9 cellular contexts compared by ENCODE assay signal in genomic region chr19:45809643-45810159, GRCh38. TPM values are rescaled to one million over a fixed set of nuclear protein-coding genes. Genes with fewer than 3 reads are reported as not detected.
DNase-seq lines count a peak whose midpoint lies in the region; ATAC-seq and TF ChIP-seq lines count a peak whose summit lies in the region.
"Had no signal": no experiment of that assay in that cellular context is flagged by ENCODE, and none has a peak within 500 bp of the region (broad histone marks: within the 10 kb centered on the region; RNA-seq: fewer than 3 reads in every experiment).

No MANE protein-coding gene starts in this region.

- intact Hi-C loops in heart right ventricle (cut with DNase I), result loop anchor here in 2 of 10 donors (10.0 kb wide), 2 partner anchors 75 to 205 kb away; partner anchors contain the start of gene IRF2BP1 (in 1 of the 2)

- no peak overlapping the region for H3K4me3 ChIP-seq in AG10803 (ENCODE audit: low read length)
- no peak overlapping the region for H3K4me3 ChIP-seq in heart right ventricle
- H3K4me3 ChIP-seq: skin epidermis had no signal

- H3K27me3 ChIP-seq in foreskin keratinocyte (no peaks in the 10 kb centered on the region), heart right ventricle (peaks cover 0 to 37% (median 0%) of the 10 kb centered on the region in 7 donors)

- no peak for ATAC-seq in foreskin keratinocyte
- ATAC-seq in GM18867 (IDR thresholded peaks at IDR 0.05; ENCODE audit: unreplicated experiment), result no peak
- ATAC-seq in heart right ventricle, result no peak

- H3K4me1 ChIP-seq in foreskin keratinocyte (peaks cover 7% of the 10 kb centered on the region), heart right ventricle (peaks cover 0 to 5% (median under 1%) of the 10 kb centered on the region in 9 donors)

- DNase-seq in AG10803 (ENCODE audit: low read depth), result peak; percentile 75
- peak; percentile 43 for DNase-seq in H4 (ENCODE audit: low spot score)
- peak; percentile 79 for DNase-seq in RPMI7951 (ENCODE audit: low read depth)
- peak in 1 of 2 donors; percentile 64 for DNase-seq in foreskin keratinocyte
- DNase-seq in nucleus accumbens (lab: John Stamatoyannopoulos, UW), result no peak
- no peak for DNase-seq in cerebellar cortex (ENCODE audit: low spot score)
- DNase-seq in heart right ventricle, result no peak

- 55 to 71% methylated on average over 7 of the region's 7 CpGs for WGBS in heart right ventricle, 2 donors

- TF ChIP-seq CTCF in AG10803 (conservative IDR thresholded peaks at IDR 0.05; ENCODE audit: low read length) (no peak), foreskin keratinocyte (conservative IDR thresholded peaks at IDR 0.05) (no peak), heart right ventricle (IDR thresholded peaks at IDR 0.05) (no peak)

- H3K9me3 ChIP-seq in heart right ventricle, result peaks cover 0 to 3% (median 0%) of the 10 kb centered on the region in 11 donors

- H3K27ac ChIP-seq in foreskin keratinocyte, result peak overlapping the region; percentile 32
- H3K27ac ChIP-seq in heart right ventricle, result no peak overlapping the region

- H3K36me3 ChIP-seq in heart right ventricle, result no peaks in the 10 kb centered on the region

RNA-seq across cellular contexts. Expression of gene RSPH6A, which starts 5.4 kb away (rescaled TPM):
- total RNA-seq in H4 (2014; rRNA removed; shearing (Covaris generic)), result not detected in 2 replicates
- not detected in 2 replicates for total RNA-seq in RPMI7951 (2014; rRNA removed; shearing (Covaris generic))
- total RNA-seq in foreskin keratinocyte, result 0.24 TPM in 1 of 2 replicates, not detected in the other
- 0.08 TPM in 1 of 2 replicates, not detected in the other for polyA plus RNA-seq in foreskin keratinocyte
- under 1 TPM in 2 of 10 donors, not detected in 8; 0.09 to 0.15 TPM for total RNA-seq in heart right ventricle
- not detected for polyA plus RNA-seq in heart right ventricle

RNA-seq across cellular contexts. Expression of gene DMWD, which starts 17.1 kb away (rescaled TPM):
- total RNA-seq in H4 (2014; rRNA removed; shearing (Covaris generic)), result 5.9 and 7.8 TPM in 2 replicates
- total RNA-seq in RPMI7951 (2014; rRNA removed; shearing (Covaris generic)), result 14.2 and 20.6 TPM in 2 replicates
- total RNA-seq in foreskin keratinocyte, result 39.8 TPM in 2 replicates
- 26.4 and 27.7 TPM in 2 replicates for polyA plus RNA-seq in foreskin keratinocyte
- 10 to 100 TPM; 54.2 to 78.1 (median 69.3) TPM for total RNA-seq in heart right ventricle
- polyA plus RNA-seq in heart right ventricle, result 10 to 100 TPM; 44.6 to 58.9 TPM

RNA-seq across cellular contexts. Expression of gene DMPK, which starts 27.4 kb away (rescaled TPM):
- 1.6 and 2.2 TPM in 2 replicates for total RNA-seq in H4 (2014; rRNA removed; shearing (Covaris generic))
- 9.3 and 11.1 TPM in 2 replicates for total RNA-seq in RPMI7951 (2014; rRNA removed; shearing (Covaris generic))
- total RNA-seq in foreskin keratinocyte (7.4 and 8.4 TPM in 2 replicates), heart right ventricle (100 to 1,000 TPM; 220 to 377 (median 296) TPM)
- polyA plus RNA-seq in foreskin keratinocyte (8.0 and 9.8 TPM in 2 replicates), heart right ventricle (100 to 1,000 TPM; 377 to 439 TPM)

RNA-seq across cellular contexts. Expression of gene SIX5, which starts 40.6 kb away (rescaled TPM):
- 2.9 and 3.2 TPM in 2 replicates for total RNA-seq in H4 (2014; rRNA removed; shearing (Covaris generic))
- 5.6 and 6.4 TPM in 2 replicates for total RNA-seq in RPMI7951 (2014; rRNA removed; shearing (Covaris generic))
- total RNA-seq in foreskin keratinocyte, result 5.4 and 7.8 TPM in 2 replicates
- polyA plus RNA-seq in foreskin keratinocyte, result 8.1 and 10.6 TPM in 2 replicates
- 10 to 100 TPM; 16.8 to 24.5 (median 21.3) TPM for total RNA-seq in heart right ventricle
- 10 to 100 TPM; 15.5 to 29.3 TPM for polyA plus RNA-seq in heart right ventricle

RNA-seq across cellular contexts. Expression of gene SYMPK, which starts 53.2 kb away (rescaled TPM):
- 13.2 and 17.7 TPM in 2 replicates for total RNA-seq in H4 (2014; rRNA removed; shearing (Covaris generic))
- total RNA-seq in RPMI7951 (2014; rRNA removed; shearing (Covaris generic)), result 27.8 and 33.0 TPM in 2 replicates
- 45.7 and 46.9 TPM in 2 replicates for total RNA-seq in foreskin keratinocyte
- 54.8 and 55.6 TPM in 2 replicates for polyA plus RNA-seq in foreskin keratinocyte
- total RNA-seq in heart right ventricle, result 10 to 100 TPM; 22.4 to 45.0 (median 33.0) TPM
- 10 to 100 TPM; 30.5 to 75.0 TPM for polyA plus RNA-seq in heart right ventricle

Comparison
In these comparisons a context has a peak if more than half of its experiments do, and no peak if none do; other contexts are left out.
1. DNase-seq: peak in AG10803 (single experiment), H4 (single experiment) and RPMI7951 (single experiment); none in nucleus accumbens (0 of 56), cerebellar cortex (single experiment) and heart right ventricle (0 of 2).
2. RNA of gene DMPK, which starts 27.4 kb away (total RNA-seq): 220 to 377 TPM in heart right ventricle; 9.3 to 11.1 TPM in RPMI7951, 7.4 to 8.4 TPM in foreskin keratinocyte and 1.6 to 2.2 TPM in H4; every median in the first group is over 10 times any median in the second.